10 cellular contexts compared by ENCODE assay signal in the genomic region with DNA sequence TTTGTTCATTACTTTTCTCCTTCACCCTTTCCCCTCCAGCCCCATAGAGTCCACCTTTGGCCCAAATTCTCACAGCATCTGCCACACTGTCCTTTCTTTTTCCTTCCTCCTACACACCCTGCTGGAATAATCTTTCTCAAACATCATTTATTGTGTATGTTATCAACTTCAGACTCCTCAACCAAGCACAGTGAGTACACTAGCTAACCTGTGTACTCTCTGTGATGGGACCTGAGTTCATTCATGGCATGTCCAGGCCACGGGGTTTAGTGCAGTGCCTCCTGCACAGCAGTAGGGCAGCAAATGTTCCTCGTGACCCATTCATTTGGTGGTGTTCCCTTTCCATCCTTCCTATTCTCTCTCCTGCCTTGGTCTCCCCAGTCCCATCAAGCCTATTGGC. TPM values are rescaled to one million over a fixed set of nuclear protein-coding genes. Genes with fewer than 3 reads are reported as not detected.
DNase-seq lines count a peak whose midpoint lies in the region; ATAC-seq and TF ChIP-seq lines count a peak whose summit lies in the region.
"Had no signal": no experiment of that assay in that cellular context is flagged by ENCODE, and none has a peak within 500 bp of the region (broad histone marks: within the 10 kb centered on the region; RNA-seq: fewer than 3 reads in every experiment).

No MANE protein-coding gene starts in this region.

- H3K36me3 ChIP-seq in body of pancreas (replicated peaks in 1 of 2; ENCODE audit: insufficient read depth in 1 of 2, low read depth in 2 of 2) (no peaks in the 10 kb centered on the region), mucosa of rectum (ENCODE audit: control insufficient read depth in 2 of 2, insufficient read depth in 2 of 2, low read length in 2 of 2) (no peaks in the 10 kb centered on the region), thymus (ENCODE audit: control insufficient read depth, insufficient read depth) (no peaks in the 10 kb centered on the region)

- H3K4me3 Mint-ChIP-seq in activated T-cell treated with anti-CD3 and anti-CD28 coated beads, Interleukin-2, amount 50 U/mL, for 24 hours: no peak overlapping the region

- intact Hi-C loops in body of pancreas (cut with DNase I): loop anchor here (10.0 kb wide), 1 partner anchor 45 kb away; a partner anchor contains a TSS

- no peak for TF ChIP-seq CTCF in body of pancreas (IDR thresholded peaks at IDR 0.05)

- no peak for DNase-seq in activated T-cell treated with anti-CD3 and anti-CD28 coated beads, Interleukin-2, amount 50 U/mL, for 24 hours
- no peak for DNase-seq in activated T-cell treated with anti-CD3 and anti-CD28 coated beads, Interleukin-2, amount 50 U/mL, for 1 hour
- no peak for DNase-seq in body of pancreas
- no peak for DNase-seq in NCI-H2029 (lab: John Stamatoyannopoulos, UW)
- no peak for DNase-seq in NCI-H1436 (lab: John Stamatoyannopoulos, UW)
- no peak for DNase-seq in RKO (ENCODE audit: low spot score)
- DNase-seq: HFFc6 had no signal

- no peaks in the 10 kb centered on the region for H3K9me3 ChIP-seq in body of pancreas
- H3K9me3 ChIP-seq in mucosa of rectum (ENCODE audit: control insufficient read depth in 2 of 2, low read length in 2 of 2): no peaks in the 10 kb centered on the region
- H3K9me3 ChIP-seq in thymus (ENCODE audit: control insufficient read depth): no peaks in the 10 kb centered on the region

- no peaks in the 10 kb centered on the region for H3K27me3 ChIP-seq in body of pancreas
- H3K27me3 ChIP-seq in mucosa of rectum (ENCODE audit: control insufficient read depth in 2 of 2, insufficient read depth in 2 of 2, low read length in 2 of 2): no peaks in the 10 kb centered on the region
- H3K27me3 ChIP-seq in thymus (ENCODE audit: control insufficient read depth, insufficient read depth): no peaks in the 10 kb centered on the region

- no peak for ATAC-seq in body of pancreas

- H3K27me3 Mint-ChIP-seq in activated T-cell treated with anti-CD3 and anti-CD28 coated beads, Interleukin-2, amount 50 U/mL, for 24 hours: no peaks in the 10 kb centered on the region

- peaks cover 94% of the 10 kb centered on the region for H3K4me1 ChIP-seq in body of pancreas
- peaks cover 67 to 77% of the 10 kb centered on the region in 2 donors for H3K4me1 ChIP-seq in mucosa of rectum (ENCODE audit: control insufficient read depth in 2 of 2, insufficient read depth in 2 of 2, low read length in 2 of 2)
- peaks cover 63% of the 10 kb centered on the region for H3K4me1 ChIP-seq in thymus (ENCODE audit: control insufficient read depth, insufficient read depth, low read length)

- H3K27ac Mint-ChIP-seq in activated T-cell treated with anti-CD3 and anti-CD28 coated beads, Interleukin-2, amount 50 U/mL, for 24 hours: peak overlapping the region; percentile 73

- 42 to 66% methylated on average over 2 of the region's 2 CpGs for WGBS in body of pancreas, 2 donors
- WGBS in thymus: 41% methylated on average over 2 of the region's 2 CpGs

- H3K9me3 Mint-ChIP-seq in activated T-cell treated with anti-CD3 and anti-CD28 coated beads, Interleukin-2, amount 50 U/mL, for 24 hours: no peaks in the 10 kb centered on the region
- H3K9me3 Mint-ChIP-seq: HFFc6 had no signal

- H3K4me3 ChIP-seq in body of pancreas (no peak overlapping the region), mucosa of rectum (ENCODE audit: low read length in 2 of 2) (no peak overlapping the region), thymus (ENCODE audit: low read length) (peak overlapping the region; percentile 80)

- no peak for TF ChIP-seq POLR2A in body of pancreas (IDR thresholded peaks at IDR 0.05)

- peaks cover 90% of the 10 kb centered on the region for H3K4me1 Mint-ChIP-seq in activated T-cell treated with anti-CD3 and anti-CD28 coated beads, Interleukin-2, amount 50 U/mL, for 24 hours (ENCODE audit: low read depth)

- peak overlapping the region; percentile 82 to 90 for H3K9ac ChIP-seq in mucosa of rectum (ENCODE audit: low read depth in 1 of 2, low read length in 2 of 2)

- H3K36me3 Mint-ChIP-seq in activated T-cell treated with anti-CD3 and anti-CD28 coated beads, Interleukin-2, amount 50 U/mL, for 24 hours (ENCODE audit: low read depth): no peaks in the 10 kb centered on the region

- H3K27ac ChIP-seq in body of pancreas (peak overlapping the region; percentile 99 to 100 (median 100)), mucosa of rectum (ENCODE audit: low read depth in 2 of 2, low read length in 2 of 2) (peak overlapping the region; percentile 100), thymus (ENCODE audit: low read depth) (peak overlapping the region; percentile 100)

RNA-seq across cellular contexts. Expression of a gene that starts 7.1 kb away (rescaled TPM):
- total RNA-seq in body of pancreas: under 1 TPM in 1 of 2 donors, not detected in 1; 0.26 TPM
- 26.6 TPM for polyA plus RNA-seq in thymus

RNA-seq across cellular contexts. Expression of a gene that starts 41.0 kb away (rescaled TPM):
- total RNA-seq in body of pancreas: 100 to 1,000 TPM; 133 to 138 TPM
- polyA plus RNA-seq in thymus: 338 TPM

RNA-seq across cellular contexts. Expression of a gene that starts 46.7 kb away (rescaled TPM):
- total RNA-seq in body of pancreas: not detected
- 0.09 TPM for polyA plus RNA-seq in thymus
- total RNA-seq: HFFc6, mucosa of gallbladder had no signal

RNA-seq across cellular contexts. Expression of a gene that starts 51.1 kb away (rescaled TPM):
- total RNA-seq in body of pancreas: 10 to 100 TPM in 1 of 2 donors, 1 to 10 TPM in 1; 7.8 to 11.9 TPM
- 0.14 TPM for polyA plus RNA-seq in thymus
- total RNA-seq: HFFc6 had no signal
